In genomic region chr2:119264781-119265692, GRCh38 we compare ENCODE assay signal across 1 cellular context.
TF ChIP-seq lines count a peak whose summit lies in the region.

No MANE protein-coding gene starts in this region.

TF ChIP-seq in HepG2, 621 proteins besides CTCF, POLR2A, EP300 and RAD21 (continued from another document and continues in another):
- peak; percentile 51; the same call in 1 of the 2 replicates for TF ChIP-seq ZBTB26 (CRISPR knock-in tag; IDR thresholded peaks at IDR 0.05; ENCODE audit: borderline replicate concordance)
- TF ChIP-seq RFXAP (CRISPR knock-in tag; IDR thresholded peaks at IDR 0.05; ENCODE audit: borderline replicate concordance) = peak; percentile 20; the same call in 1 of the 2 replicates
- no peak for TF ChIP-seq FIP1L1 (IDR thresholded peaks at IDR 0.05; ENCODE audit: borderline replicate concordance, insufficient read depth, low read depth, low read length)
- TF ChIP-seq, protein P1, sequence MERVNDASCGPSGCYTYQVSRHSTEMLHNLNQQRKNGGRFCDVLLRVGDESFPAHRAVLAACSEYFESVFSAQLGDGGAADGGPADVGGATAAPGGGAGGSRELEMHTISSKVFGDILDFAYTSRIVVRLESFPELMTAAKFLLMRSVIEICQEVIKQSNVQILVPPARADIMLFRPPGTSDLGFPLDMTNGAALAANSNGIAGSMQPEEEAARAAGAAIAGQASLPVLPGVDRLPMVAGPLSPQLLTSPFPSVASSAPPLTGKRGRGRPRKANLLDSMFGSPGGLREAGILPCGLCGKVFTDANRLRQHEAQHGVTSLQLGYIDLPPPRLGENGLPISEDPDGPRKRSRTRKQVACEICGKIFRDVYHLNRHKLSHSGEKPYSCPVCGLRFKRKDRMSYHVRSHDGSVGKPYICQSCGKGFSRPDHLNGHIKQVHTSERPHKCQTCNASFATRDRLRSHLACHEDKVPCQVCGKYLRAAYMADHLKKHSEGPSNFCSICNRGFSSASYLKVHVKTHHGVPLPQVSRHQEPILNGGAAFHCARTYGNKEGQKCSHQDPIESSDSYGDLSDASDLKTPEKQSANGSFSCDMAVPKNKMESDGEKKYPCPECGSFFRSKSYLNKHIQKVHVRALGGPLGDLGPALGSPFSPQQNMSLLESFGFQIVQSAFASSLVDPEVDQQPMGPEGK (CRISPR knock-in tag; IDR thresholded peaks at IDR 0.05) = peak; percentile 43; the same call in 1 of the 2 replicates
- TF ChIP-seq, protein P2, sequence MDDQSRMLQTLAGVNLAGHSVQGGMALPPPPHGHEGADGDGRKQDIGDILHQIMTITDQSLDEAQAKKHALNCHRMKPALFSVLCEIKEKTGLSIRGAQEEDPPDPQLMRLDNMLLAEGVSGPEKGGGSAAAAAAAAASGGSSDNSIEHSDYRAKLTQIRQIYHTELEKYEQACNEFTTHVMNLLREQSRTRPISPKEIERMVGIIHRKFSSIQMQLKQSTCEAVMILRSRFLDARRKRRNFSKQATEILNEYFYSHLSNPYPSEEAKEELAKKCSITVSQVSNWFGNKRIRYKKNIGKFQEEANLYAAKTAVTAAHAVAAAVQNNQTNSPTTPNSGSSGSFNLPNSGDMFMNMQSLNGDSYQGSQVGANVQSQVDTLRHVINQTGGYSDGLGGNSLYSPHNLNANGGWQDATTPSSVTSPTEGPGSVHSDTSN (CRISPR knock-in tag; IDR thresholded peaks at IDR 0.05; ENCODE audit: borderline replicate concordance) = no peak
- TF ChIP-seq, protein P3, sequence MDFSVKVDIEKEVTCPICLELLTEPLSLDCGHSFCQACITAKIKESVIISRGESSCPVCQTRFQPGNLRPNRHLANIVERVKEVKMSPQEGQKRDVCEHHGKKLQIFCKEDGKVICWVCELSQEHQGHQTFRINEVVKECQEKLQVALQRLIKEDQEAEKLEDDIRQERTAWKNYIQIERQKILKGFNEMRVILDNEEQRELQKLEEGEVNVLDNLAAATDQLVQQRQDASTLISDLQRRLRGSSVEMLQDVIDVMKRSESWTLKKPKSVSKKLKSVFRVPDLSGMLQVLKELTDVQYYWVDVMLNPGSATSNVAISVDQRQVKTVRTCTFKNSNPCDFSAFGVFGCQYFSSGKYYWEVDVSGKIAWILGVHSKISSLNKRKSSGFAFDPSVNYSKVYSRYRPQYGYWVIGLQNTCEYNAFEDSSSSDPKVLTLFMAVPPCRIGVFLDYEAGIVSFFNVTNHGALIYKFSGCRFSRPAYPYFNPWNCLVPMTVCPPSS (IDR thresholded peaks at IDR 0.05) = no peak
- no peak for TF ChIP-seq MAFF (IDR thresholded peaks at IDR 0.05; ENCODE audit: low read depth, low read length)
- TF ChIP-seq IKZF4 (CRISPR knock-in tag; IDR thresholded peaks at IDR 0.05; ENCODE audit: borderline replicate concordance, low read depth, not compliant biosample characterization) = no peak
- no peak for TF ChIP-seq ZBTB7B (CRISPR knock-in tag; IDR thresholded peaks at IDR 0.05)
- TF ChIP-seq STAG1 (CRISPR knock-in tag; IDR thresholded peaks at IDR 0.05) = peak; percentile 82
- TF ChIP-seq FOXC1 (CRISPR knock-in tag; IDR thresholded peaks at IDR 0.05; ENCODE audit: borderline replicate concordance) = peak; percentile 8; the same call in 1 of the 2 replicates
- TF ChIP-seq, protein P4, sequence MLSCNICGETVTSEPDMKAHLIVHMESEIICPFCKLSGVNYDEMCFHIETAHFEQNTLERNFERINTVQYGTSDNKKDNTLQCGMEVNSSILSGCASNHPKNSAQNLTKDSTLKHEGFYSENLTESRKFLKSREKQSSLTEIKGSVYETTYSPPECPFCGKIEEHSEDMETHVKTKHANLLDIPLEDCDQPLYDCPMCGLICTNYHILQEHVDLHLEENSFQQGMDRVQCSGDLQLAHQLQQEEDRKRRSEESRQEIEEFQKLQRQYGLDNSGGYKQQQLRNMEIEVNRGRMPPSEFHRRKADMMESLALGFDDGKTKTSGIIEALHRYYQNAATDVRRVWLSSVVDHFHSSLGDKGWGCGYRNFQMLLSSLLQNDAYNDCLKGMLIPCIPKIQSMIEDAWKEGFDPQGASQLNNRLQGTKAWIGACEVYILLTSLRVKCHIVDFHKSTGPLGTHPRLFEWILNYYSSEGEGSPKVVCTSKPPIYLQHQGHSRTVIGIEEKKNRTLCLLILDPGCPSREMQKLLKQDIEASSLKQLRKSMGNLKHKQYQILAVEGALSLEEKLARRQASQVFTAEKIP (CRISPR knock-in tag; IDR thresholded peaks at IDR 0.05; ENCODE audit: borderline replicate concordance) = no peak
- TF ChIP-seq ZNF430 (CRISPR knock-in tag; IDR thresholded peaks at IDR 0.05) = no peak
- TF ChIP-seq CEBPB (IDR thresholded peaks at IDR 0.05; ENCODE audit: borderline replicate concordance, low read depth, low read length) = no peak
- TF ChIP-seq, protein P5, sequence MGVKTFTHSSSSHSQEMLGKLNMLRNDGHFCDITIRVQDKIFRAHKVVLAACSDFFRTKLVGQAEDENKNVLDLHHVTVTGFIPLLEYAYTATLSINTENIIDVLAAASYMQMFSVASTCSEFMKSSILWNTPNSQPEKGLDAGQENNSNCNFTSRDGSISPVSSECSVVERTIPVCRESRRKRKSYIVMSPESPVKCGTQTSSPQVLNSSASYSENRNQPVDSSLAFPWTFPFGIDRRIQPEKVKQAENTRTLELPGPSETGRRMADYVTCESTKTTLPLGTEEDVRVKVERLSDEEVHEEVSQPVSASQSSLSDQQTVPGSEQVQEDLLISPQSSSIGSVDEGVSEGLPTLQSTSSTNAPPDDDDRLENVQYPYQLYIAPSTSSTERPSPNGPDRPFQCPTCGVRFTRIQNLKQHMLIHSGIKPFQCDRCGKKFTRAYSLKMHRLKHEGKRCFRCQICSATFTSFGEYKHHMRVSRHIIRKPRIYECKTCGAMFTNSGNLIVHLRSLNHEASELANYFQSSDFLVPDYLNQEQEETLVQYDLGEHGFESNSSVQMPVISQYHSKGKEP (CRISPR knock-in tag; IDR thresholded peaks at IDR 0.05) = no peak
- TF ChIP-seq ZNF224 (CRISPR knock-in tag; IDR thresholded peaks at IDR 0.05) = no peak
- TF ChIP-seq NFE2 (CRISPR knock-in tag; IDR thresholded peaks at IDR 0.05) = no peak
- no peak for TF ChIP-seq RARA (CRISPR knock-in tag; IDR thresholded peaks at IDR 0.05)
- no peak for TF ChIP-seq ZNF564 (CRISPR knock-in tag; IDR thresholded peaks at IDR 0.05)
- no peak for TF ChIP-seq PAF1 (CRISPR knock-in tag; IDR thresholded peaks at IDR 0.05)
- TF ChIP-seq SNAPC4 (CRISPR knock-in tag; IDR thresholded peaks at IDR 0.05) = no peak
- no peak for TF ChIP-seq ZNF737 (CRISPR knock-in tag; IDR thresholded peaks at IDR 0.05; ENCODE audit: borderline replicate concordance)
- no peak for TF ChIP-seq ZNF335 (CRISPR knock-in tag; IDR thresholded peaks at IDR 0.05)
- no peak for TF ChIP-seq SP5 (CRISPR knock-in tag; IDR thresholded peaks at IDR 0.05; ENCODE audit: borderline replicate concordance, low read depth)
- no peak for TF ChIP-seq ZNF101 (CRISPR knock-in tag; IDR thresholded peaks at IDR 0.05; ENCODE audit: borderline replicate concordance, low read depth)
- TF ChIP-seq ZNF431 (CRISPR knock-in tag; IDR thresholded peaks at IDR 0.05; ENCODE audit: borderline replicate concordance, low read depth) = no peak
- no peak for TF ChIP-seq CAMTA2 (CRISPR knock-in tag; IDR thresholded peaks at IDR 0.05; ENCODE audit: borderline replicate concordance)
- TF ChIP-seq BRF2 (CRISPR knock-in tag; IDR thresholded peaks at IDR 0.05) = no peak
- no peak for TF ChIP-seq SRSF1 (optimal IDR thresholded peaks at IDR 0.05; ENCODE audit: low read depth, low read length)
- TF ChIP-seq ZFX (CRISPR knock-in tag; IDR thresholded peaks at IDR 0.05; ENCODE audit: low read depth) = peak; percentile 36; the same call in 1 of the 2 replicates
- TF ChIP-seq TP53 (CRISPR knock-in tag; conservative IDR thresholded peaks at IDR 0.05) = no peak
- no peak for TF ChIP-seq KDM4B (CRISPR knock-in tag; IDR thresholded peaks at IDR 0.05)
- TF ChIP-seq KAT7 (CRISPR knock-in tag; IDR thresholded peaks at IDR 0.05; ENCODE audit: borderline replicate concordance) = no peak
- TF ChIP-seq ASH2L (IDR thresholded peaks at IDR 0.05; ENCODE audit: insufficient read length, low read depth, low read length) = no peak
- no peak for TF ChIP-seq RXRA (CRISPR knock-in tag; IDR thresholded peaks at IDR 0.05)
- TF ChIP-seq ZFP36L2 (CRISPR knock-in tag; IDR thresholded peaks at IDR 0.05) = no peak
- no peak for TF ChIP-seq ETV5 (CRISPR knock-in tag; IDR thresholded peaks at IDR 0.05; ENCODE audit: borderline replicate concordance)
- TF ChIP-seq NCOA5 (CRISPR knock-in tag; IDR thresholded peaks at IDR 0.05) = no peak
- peak; percentile 87 for TF ChIP-seq MIXL1 (CRISPR knock-in tag; IDR thresholded peaks at IDR 0.05)
- TF ChIP-seq MNT (IDR thresholded peaks at IDR 0.05) = no peak
- TF ChIP-seq ZSCAN25 (CRISPR knock-in tag; IDR thresholded peaks at IDR 0.05) = 0 out of 2 replicates have a peak, but pooled peaks have one; percentile 34
- no peak for TF ChIP-seq KAT8 (CRISPR knock-in tag; IDR thresholded peaks at IDR 0.05)
- TF ChIP-seq BRCA1 (CRISPR knock-in tag; IDR thresholded peaks at IDR 0.05) = no peak
- peak; percentile 76 for TF ChIP-seq BORCS8-MEF2B (CRISPR knock-in tag; IDR thresholded peaks at IDR 0.05)
- TF ChIP-seq MED8 (CRISPR knock-in tag; IDR thresholded peaks at IDR 0.05; ENCODE audit: insufficient replicate concordance) = no peak
- TF ChIP-seq ZNF263 (CRISPR knock-in tag; IDR thresholded peaks at IDR 0.05) = peak; percentile 82
- TF ChIP-seq IRF9 (CRISPR knock-in tag; IDR thresholded peaks at IDR 0.05; ENCODE audit: borderline replicate concordance) = no peak
